ENCODE assay signal across 1 cellular context in the genomic region with DNA sequence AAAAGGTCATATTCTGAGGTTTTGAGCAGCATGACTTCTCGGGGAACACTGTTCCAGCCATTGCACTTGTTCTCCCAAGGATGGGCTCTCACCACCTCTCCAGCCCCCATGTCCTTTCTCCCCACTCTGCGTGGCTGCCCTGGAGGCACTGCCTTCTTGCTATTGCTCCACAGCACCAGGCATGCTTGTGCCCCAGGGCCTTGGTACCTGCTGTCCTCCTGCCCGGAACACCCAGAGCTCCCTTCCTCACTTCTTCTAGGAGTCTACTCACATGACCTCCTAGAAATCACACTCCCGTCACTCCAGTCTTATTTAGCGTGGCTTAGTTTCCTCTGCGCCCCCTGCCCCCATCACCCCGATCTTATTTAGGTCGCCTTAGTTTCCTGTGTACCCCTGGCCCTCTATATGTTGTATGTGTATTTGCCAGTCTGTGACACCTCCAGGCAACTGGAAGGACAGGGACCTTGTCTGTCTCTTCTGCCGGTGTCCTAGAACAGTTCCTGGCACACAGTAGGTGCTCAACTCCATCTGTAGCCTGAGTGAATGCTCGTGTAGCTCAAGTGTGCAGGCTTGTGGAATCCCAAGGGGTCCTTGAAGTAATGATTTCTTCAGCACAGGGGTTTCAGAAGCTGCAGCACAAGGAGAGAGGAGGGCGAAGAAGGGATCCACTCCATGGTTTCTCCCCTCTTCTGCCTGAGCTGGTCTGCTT.
TF ChIP-seq lines count a peak whose summit lies in the region.

No MANE protein-coding gene starts in this region.

TF ChIP-seq in IMR-90, 13 proteins besides CTCF, POLR2A, EP300 and RAD21:
- no peak for TF ChIP-seq ELK1 (IDR thresholded peaks at IDR 0.05; ENCODE audit: borderline replicate concordance, low read depth, low read length)
